ENCODE assay signal across 8 cellular contexts in the genomic region with DNA sequence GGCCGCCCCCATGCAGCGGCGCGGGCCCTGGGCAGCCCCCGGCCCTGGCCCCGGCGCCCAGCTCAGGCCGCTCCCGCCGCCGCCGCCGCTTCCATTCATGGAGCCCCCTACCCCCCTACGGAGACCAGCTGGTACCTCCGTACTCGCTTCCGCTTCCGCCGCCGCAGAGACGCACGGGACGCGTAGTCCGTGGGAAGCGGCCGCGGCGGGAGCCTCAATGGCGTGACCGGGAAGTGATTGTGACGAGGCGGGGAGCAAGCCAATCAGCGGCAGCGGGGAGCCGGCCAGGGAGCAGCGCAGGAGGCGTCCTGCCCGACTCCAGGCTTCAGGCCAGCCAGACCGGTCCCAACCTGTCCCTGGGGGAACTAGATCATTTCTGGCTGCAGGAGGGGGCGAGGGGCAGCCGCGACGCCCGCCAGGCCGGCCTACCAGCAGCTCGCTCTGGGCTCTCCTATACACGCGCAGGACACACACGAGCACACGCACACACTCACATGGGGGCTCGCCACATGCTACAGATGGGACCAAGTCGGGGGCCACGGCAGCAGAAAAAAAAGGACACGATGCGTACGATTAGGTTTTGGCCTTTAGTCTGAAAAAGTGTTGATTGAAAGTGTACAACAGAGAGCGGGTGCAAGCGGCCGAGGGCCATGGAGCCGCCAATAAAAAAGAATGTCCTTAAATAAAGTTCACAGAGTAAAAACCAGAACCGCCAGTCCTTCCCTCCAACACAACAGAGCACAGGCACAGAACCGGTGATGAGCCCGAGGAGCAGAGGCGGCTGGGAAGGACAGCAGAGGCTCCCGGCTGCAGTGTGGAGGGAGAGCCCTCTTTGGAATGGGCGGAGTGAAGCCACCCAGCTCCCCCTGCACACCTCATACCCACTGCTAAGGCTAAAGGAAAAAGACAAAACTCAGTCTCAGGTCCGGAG. TPM values are rescaled to one million over a fixed set of nuclear protein-coding genes. Genes with fewer than 3 reads are reported as not detected.
DNase-seq lines count a peak whose midpoint lies in the region; ATAC-seq and TF ChIP-seq lines count a peak whose summit lies in the region.

Gene ZNF513, minus strand, starts transcription at position 109 of the 931 bp plus-strand sequence. CDS start 208 bp downstream, outside the sequence.

- TF ChIP-seq POLR2A in vagina (IDR thresholded peaks at IDR 0.05) = peak in 1 of 2 donors; percentile 6

- no peaks in the 10 kb centered on the region for H3K9me3 ChIP-seq in right atrium auricular region
- no peaks in the 10 kb centered on the region for H3K9me3 ChIP-seq in vagina

- H3K36me3 ChIP-seq in right atrium auricular region (peaks cover 58% of the 10 kb centered on the region), vagina (peaks cover 0 to 64% of the 10 kb centered on the region in 2 donors)

- peaks cover 0 to 37% of the 10 kb centered on the region in 2 donors for H3K4me1 ChIP-seq in right atrium auricular region
- H3K4me1 ChIP-seq in vagina = peaks cover 20% of the 10 kb centered on the region

- intact Hi-C loops in vagina (cut with DNase I) = no loop called here

- DNase-seq in GM12864 (ENCODE audit: low read depth) (peak; percentile 69), NCI-H1694 (lab: John Stamatoyannopoulos, UW) (peak; percentile 78), T-helper 2 cell (peak; percentile 78 to 96 (median 79)), right atrium auricular region (ENCODE audit: low spot score) (peak; percentile 98), pulmonary artery endothelial cell (ENCODE audit: low read depth, low spot score) (peak; percentile 81), vagina (ENCODE audit: extremely low spot score in 2 of 2) (peak in 1 of 2 donors; percentile 96)

- peak; percentile 86 for ATAC-seq in HG02763 (IDR thresholded peaks at IDR 0.05; ENCODE audit: unreplicated experiment)

- peak within 1 kb of the TSS; percentile 67 for H3K4me3 ChIP-seq in GM12864 (ENCODE audit: low read depth, low read length)
- peak within 1 kb of the TSS; percentile 60 to 68 for H3K4me3 ChIP-seq in right atrium auricular region
- H3K4me3 ChIP-seq in vagina = peak within 1 kb of the TSS; percentile 77 to 84

- TF ChIP-seq CTCF in GM12864 (IDR thresholded peaks at IDR 0.05; ENCODE audit: low read depth, low read length, missing control alignments) = no peak
- no peak for TF ChIP-seq CTCF in right atrium auricular region (IDR thresholded peaks at IDR 0.05)
- no peak for TF ChIP-seq CTCF in vagina (IDR thresholded peaks at IDR 0.05)

- no peaks in the 10 kb centered on the region for H3K27me3 ChIP-seq in right atrium auricular region
- no peaks in the 10 kb centered on the region for H3K27me3 ChIP-seq in vagina

- H3K27ac ChIP-seq in angular gyrus (ENCODE audit: low read depth, low read length) = peak within 1 kb of the TSS; percentile 92
- peak within 1 kb of the TSS; percentile 87 to 93 for H3K27ac ChIP-seq in right atrium auricular region
- H3K27ac ChIP-seq in vagina = peak within 1 kb of the TSS; percentile 89

RNA-seq across cellular contexts. Expression of gene ZNF513, which starts in this region (rescaled TPM):
- total RNA-seq in right atrium auricular region (1 to 10 TPM; 4.7 to 6.2 TPM), pulmonary artery endothelial cell (8.9 and 9.5 TPM in 2 replicates), vagina (17.4 TPM)
